1 cellular context compared by ENCODE assay signal in genomic region chr1:246166841-246167240, GRCh38.
A peak's percentile ranks its signal among the peaks of the same experiment; 100 is the strongest.
TF ChIP-seq lines count a peak whose summit lies in the region.

No MANE protein-coding gene starts in this region.

TF ChIP-seq in K562, 482 proteins besides CTCF, POLR2A, EP300 and RAD21 (continued from another document):
- TF ChIP-seq MLLT1 (IDR thresholded peaks at IDR 0.05), result 0 out of 4 replicates have a peak, but pooled peaks of 1 of the 2 experiments have one; percentile 27
- TF ChIP-seq NR2F6 (CRISPR knock-in tag; IDR thresholded peaks at IDR 0.05), result 0 out of 2 replicates have a peak, but pooled peaks have one; percentile 38
- peak; percentile 48; the same call in 1 of the 2 replicates for TF ChIP-seq DMBX1 (CRISPR knock-in tag; IDR thresholded peaks at IDR 0.05; ENCODE audit: borderline replicate concordance)
- TF ChIP-seq ETV5 (CRISPR knock-in tag; IDR thresholded peaks at IDR 0.05; ENCODE audit: low read depth), result peak; percentile 12; the same call in 1 of the 2 replicates
- TF ChIP-seq SMAD4 (CRISPR knock-in tag; conservative IDR thresholded peaks at IDR 0.05), result 0 out of 2 replicates have a peak, but pooled peaks have one; percentile 6
- TF ChIP-seq MBD1 (CRISPR knock-in tag; IDR thresholded peaks at IDR 0.05), result 0 out of 2 replicates have a peak, but pooled peaks have one; percentile 48
- 0 out of 2 replicates have a peak, but pooled peaks have one; percentile 1 for TF ChIP-seq ZNF175 (CRISPR knock-in tag; IDR thresholded peaks at IDR 0.05; ENCODE audit: low read depth)
- no peak for TF ChIP-seq SRSF9 (IDR thresholded peaks at IDR 0.05; ENCODE audit: borderline replicate concordance, low read depth, low read length)
